In genomic region chr2:89833116-89833779, GRCh38 we compare ENCODE assay signal across 9 cellular contexts.
A peak's percentile ranks its signal among the peaks of the same experiment; 100 is the strongest.
DNase-seq lines count a peak whose midpoint lies in the region; ATAC-seq, FAIRE-seq and TF ChIP-seq lines count a peak whose summit lies in the region.
"Had no signal": no experiment of that assay in that cellular context is flagged by ENCODE, and none has a peak within 500 bp of the region (broad histone marks: within the 10 kb centered on the region; RNA-seq: fewer than 3 reads in every experiment).

No MANE protein-coding gene starts in this region.

- peak; percentile 53 for ATAC-seq in GM19455 (IDR thresholded peaks at IDR 0.05; ENCODE audit: unreplicated experiment)
- peak; percentile 49 for ATAC-seq in HG02840 (IDR thresholded peaks at IDR 0.05; ENCODE audit: low FRiP score, unreplicated experiment)
- peak; percentile 55 for ATAC-seq in T-helper 17 cell
- ATAC-seq in pancreas, result peak in 3 of 4 donors; percentile 58 to 70 (median 69)
- ATAC-seq in GM19351 (IDR thresholded peaks at IDR 0.05; ENCODE audit: unreplicated experiment), result no peak

- WGBS in pancreas, 2 donors, result 51 to 64% methylated on average over 12 of the region's 12 CpGs

- intact Hi-C loops in pancreas (cut with DNase I), result no loop called here

- H3K4me1 ChIP-seq in pancreas, result no peaks in the 10 kb centered on the region

- no peaks in the 10 kb centered on the region for H3K27me3 ChIP-seq in pancreas

- no peaks in the 10 kb centered on the region for H3K4me1 Mint-ChIP-seq in T-helper 17 cell

- no peak for FAIRE-seq in pancreas (lab: Jason Lieb, UNC)
- FAIRE-seq: colon had no signal

- H3K27ac Mint-ChIP-seq in T-helper 17 cell, result no peak overlapping the region

- H3K36me3 Mint-ChIP-seq in T-helper 17 cell (ENCODE audit: low read depth), result peaks cover 12% of the 10 kb centered on the region

- no peak overlapping the region for H3K4me3 Mint-ChIP-seq in T-helper 17 cell

- no peak overlapping the region for H3K27ac ChIP-seq in pancreas

- peaks cover 68% of the 10 kb centered on the region for H3K9me3 ChIP-seq in T-helper 17 cell (ENCODE audit: control insufficient read depth, low read length, poor library complexity, severe bottlenecking)
- H3K9me3 ChIP-seq in pancreas, result peaks cover 0 to 10% (median 1%) of the 10 kb centered on the region in 4 donors

- H3K27me3 Mint-ChIP-seq in T-helper 17 cell, result no peaks in the 10 kb centered on the region

- H3K4me3 ChIP-seq in pancreas, result no peak overlapping the region

- no peaks in the 10 kb centered on the region for H3K36me3 ChIP-seq in pancreas

- no peak for TF ChIP-seq CTCF in pancreas (IDR thresholded peaks at IDR 0.05)

- DNase-seq in T-helper 17 cell (no peak), pancreas (no peak), HUDEP-2 (lab: John Stamatoyannopoulos, UW; ENCODE audit: unreplicated experiment in 76 of 76) (no peak), OCI-M2 (lab: John Stamatoyannopoulos, UW; ENCODE audit: unreplicated experiment) (no peak), NOMO-1 (lab: John Stamatoyannopoulos, UW; ENCODE audit: unreplicated experiment in 2 of 2) (no peak)
